Comparison of ENCODE assay signal across 2 cellular contexts in the genomic region with DNA sequence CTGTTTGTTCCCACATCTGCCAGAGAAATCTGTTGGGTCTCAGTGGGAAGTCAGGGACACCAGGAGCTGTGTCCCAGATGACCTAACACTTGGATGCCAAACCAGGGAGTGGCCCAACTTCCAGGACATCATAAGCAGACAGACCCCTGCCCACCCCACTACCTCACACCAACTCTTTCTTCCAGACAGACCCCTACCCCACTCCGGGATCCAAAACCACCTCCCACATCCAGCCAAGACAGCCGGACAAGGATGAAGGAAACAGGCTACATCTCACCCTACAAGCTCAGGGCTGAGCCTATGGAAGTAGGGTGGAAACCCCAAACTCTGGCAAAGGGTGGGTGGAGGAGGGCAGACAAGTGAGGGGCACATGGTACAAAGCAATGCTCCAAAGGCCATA.
TF ChIP-seq lines count a peak whose summit lies in the region.

No MANE protein-coding gene starts in this region.

TF ChIP-seq in WTC11, 78 proteins besides CTCF, POLR2A, EP300 and RAD21:
- TF ChIP-seq, protein P1, sequence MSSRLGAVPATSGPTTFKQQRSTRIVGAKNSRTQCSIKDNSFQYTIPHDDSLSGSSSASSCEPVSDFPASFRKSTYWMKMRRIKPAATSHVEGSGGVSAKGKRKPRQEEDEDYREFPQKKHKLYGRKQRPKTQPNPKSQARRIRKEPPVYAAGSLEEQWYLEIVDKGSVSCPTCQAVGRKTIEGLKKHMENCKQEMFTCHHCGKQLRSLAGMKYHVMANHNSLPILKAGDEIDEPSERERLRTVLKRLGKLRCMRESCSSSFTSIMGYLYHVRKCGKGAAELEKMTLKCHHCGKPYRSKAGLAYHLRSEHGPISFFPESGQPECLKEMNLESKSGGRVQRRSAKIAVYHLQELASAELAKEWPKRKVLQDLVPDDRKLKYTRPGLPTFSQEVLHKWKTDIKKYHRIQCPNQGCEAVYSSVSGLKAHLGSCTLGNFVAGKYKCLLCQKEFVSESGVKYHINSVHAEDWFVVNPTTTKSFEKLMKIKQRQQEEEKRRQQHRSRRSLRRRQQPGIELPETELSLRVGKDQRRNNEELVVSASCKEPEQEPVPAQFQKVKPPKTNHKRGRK (CRISPR knock-in tag; IDR thresholded peaks at IDR 0.05; ENCODE audit: borderline replicate concordance): no peak
- TF ChIP-seq EMX1 (CRISPR knock-in tag; IDR thresholded peaks at IDR 0.05) (no peak), KAT7 (CRISPR knock-in tag; IDR thresholded peaks at IDR 0.05; ENCODE audit: borderline replicate concordance) (no peak), RELA (CRISPR knock-in tag; IDR thresholded peaks at IDR 0.05; ENCODE audit: borderline replicate concordance) (no peak), NFATC4 (CRISPR knock-in tag; IDR thresholded peaks at IDR 0.05) (no peak), TEAD4 (CRISPR knock-in tag; IDR thresholded peaks at IDR 0.05) (no peak), SP1 (CRISPR knock-in tag; conservative IDR thresholded peaks at IDR 0.05) (no peak), FOXJ3 (CRISPR knock-in tag; IDR thresholded peaks at IDR 0.05; ENCODE audit: borderline replicate concordance) (no peak), GABPB1 (CRISPR knock-in tag; IDR thresholded peaks at IDR 0.05) (no peak), TEAD1 (CRISPR knock-in tag; IDR thresholded peaks at IDR 0.05) (no peak), ZNF138 (CRISPR knock-in tag; conservative IDR thresholded peaks at IDR 0.05) (no peak)
- TF ChIP-seq, protein P2, sequence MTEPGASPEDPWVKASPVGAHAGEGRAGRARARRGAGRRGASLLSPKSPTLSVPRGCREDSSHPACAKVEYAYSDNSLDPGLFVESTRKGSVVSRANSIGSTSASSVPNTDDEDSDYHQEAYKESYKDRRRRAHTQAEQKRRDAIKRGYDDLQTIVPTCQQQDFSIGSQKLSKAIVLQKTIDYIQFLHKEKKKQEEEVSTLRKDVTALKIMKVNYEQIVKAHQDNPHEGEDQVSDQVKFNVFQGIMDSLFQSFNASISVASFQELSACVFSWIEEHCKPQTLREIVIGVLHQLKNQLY (CRISPR knock-in tag; IDR thresholded peaks at IDR 0.05): no peak
- TF ChIP-seq, protein P3, sequence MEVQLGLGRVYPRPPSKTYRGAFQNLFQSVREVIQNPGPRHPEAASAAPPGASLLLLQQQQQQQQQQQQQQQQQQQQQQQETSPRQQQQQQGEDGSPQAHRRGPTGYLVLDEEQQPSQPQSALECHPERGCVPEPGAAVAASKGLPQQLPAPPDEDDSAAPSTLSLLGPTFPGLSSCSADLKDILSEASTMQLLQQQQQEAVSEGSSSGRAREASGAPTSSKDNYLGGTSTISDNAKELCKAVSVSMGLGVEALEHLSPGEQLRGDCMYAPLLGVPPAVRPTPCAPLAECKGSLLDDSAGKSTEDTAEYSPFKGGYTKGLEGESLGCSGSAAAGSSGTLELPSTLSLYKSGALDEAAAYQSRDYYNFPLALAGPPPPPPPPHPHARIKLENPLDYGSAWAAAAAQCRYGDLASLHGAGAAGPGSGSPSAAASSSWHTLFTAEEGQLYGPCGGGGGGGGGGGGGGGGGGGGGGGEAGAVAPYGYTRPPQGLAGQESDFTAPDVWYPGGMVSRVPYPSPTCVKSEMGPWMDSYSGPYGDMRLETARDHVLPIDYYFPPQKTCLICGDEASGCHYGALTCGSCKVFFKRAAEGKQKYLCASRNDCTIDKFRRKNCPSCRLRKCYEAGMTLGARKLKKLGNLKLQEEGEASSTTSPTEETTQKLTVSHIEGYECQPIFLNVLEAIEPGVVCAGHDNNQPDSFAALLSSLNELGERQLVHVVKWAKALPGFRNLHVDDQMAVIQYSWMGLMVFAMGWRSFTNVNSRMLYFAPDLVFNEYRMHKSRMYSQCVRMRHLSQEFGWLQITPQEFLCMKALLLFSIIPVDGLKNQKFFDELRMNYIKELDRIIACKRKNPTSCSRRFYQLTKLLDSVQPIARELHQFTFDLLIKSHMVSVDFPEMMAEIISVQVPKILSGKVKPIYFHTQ (CRISPR knock-in tag; IDR thresholded peaks at IDR 0.05): no peak

TF ChIP-seq in SK-N-SH treated with all-trans-retinoic acid at 6 μM for 48 hours, 23 proteins besides CTCF, POLR2A, EP300 and RAD21:
- TF ChIP-seq, protein P4, sequence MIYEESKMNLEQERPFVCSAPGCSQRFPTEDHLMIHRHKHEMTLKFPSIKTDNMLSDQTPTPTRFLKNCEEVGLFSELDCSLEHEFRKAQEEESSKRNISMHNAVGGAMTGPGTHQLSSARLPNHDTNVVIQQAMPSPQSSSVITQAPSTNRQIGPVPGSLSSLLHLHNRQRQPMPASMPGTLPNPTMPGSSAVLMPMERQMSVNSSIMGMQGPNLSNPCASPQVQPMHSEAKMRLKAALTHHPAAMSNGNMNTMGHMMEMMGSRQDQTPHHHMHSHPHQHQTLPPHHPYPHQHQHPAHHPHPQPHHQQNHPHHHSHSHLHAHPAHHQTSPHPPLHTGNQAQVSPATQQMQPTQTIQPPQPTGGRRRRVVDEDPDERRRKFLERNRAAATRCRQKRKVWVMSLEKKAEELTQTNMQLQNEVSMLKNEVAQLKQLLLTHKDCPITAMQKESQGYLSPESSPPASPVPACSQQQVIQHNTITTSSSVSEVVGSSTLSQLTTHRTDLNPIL (CRISPR knock-in tag; IDR thresholded peaks at IDR 0.05; ENCODE audit: low read depth): no peak
- TF ChIP-seq ARNTL (CRISPR knock-in tag; IDR thresholded peaks at IDR 0.05; ENCODE audit: borderline replicate concordance, low read depth) (no peak), ZNF70 (CRISPR knock-in tag; IDR thresholded peaks at IDR 0.05) (no peak), CSDC2 (CRISPR knock-in tag; IDR thresholded peaks at IDR 0.05) (no peak), BACH2 (CRISPR knock-in tag; IDR thresholded peaks at IDR 0.05; ENCODE audit: borderline replicate concordance) (no peak), ZC3H10 (CRISPR knock-in tag; IDR thresholded peaks at IDR 0.05) (no peak), ISL1 (CRISPR knock-in tag; IDR thresholded peaks at IDR 0.05) (no peak), PPARA (CRISPR knock-in tag; IDR thresholded peaks at IDR 0.05; ENCODE audit: borderline replicate concordance) (no peak), RARB (CRISPR knock-in tag; IDR thresholded peaks at IDR 0.05) (no peak), TCF4 (CRISPR knock-in tag; IDR thresholded peaks at IDR 0.05; ENCODE audit: borderline replicate concordance) (no peak)
- TF ChIP-seq, protein P5, sequence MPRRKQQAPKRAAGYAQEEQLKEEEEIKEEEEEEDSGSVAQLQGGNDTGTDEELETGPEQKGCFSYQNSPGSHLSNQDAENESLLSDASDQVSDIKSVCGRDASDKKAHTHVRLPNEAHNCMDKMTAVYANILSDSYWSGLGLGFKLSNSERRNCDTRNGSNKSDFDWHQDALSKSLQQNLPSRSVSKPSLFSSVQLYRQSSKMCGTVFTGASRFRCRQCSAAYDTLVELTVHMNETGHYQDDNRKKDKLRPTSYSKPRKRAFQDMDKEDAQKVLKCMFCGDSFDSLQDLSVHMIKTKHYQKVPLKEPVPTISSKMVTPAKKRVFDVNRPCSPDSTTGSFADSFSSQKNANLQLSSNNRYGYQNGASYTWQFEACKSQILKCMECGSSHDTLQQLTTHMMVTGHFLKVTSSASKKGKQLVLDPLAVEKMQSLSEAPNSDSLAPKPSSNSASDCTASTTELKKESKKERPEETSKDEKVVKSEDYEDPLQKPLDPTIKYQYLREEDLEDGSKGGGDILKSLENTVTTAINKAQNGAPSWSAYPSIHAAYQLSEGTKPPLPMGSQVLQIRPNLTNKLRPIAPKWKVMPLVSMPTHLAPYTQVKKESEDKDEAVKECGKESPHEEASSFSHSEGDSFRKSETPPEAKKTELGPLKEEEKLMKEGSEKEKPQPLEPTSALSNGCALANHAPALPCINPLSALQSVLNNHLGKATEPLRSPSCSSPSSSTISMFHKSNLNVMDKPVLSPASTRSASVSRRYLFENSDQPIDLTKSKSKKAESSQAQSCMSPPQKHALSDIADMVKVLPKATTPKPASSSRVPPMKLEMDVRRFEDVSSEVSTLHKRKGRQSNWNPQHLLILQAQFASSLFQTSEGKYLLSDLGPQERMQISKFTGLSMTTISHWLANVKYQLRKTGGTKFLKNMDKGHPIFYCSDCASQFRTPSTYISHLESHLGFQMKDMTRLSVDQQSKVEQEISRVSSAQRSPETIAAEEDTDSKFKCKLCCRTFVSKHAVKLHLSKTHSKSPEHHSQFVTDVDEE (CRISPR knock-in tag; IDR thresholded peaks at IDR 0.05): no peak
- TF ChIP-seq, protein P6, sequence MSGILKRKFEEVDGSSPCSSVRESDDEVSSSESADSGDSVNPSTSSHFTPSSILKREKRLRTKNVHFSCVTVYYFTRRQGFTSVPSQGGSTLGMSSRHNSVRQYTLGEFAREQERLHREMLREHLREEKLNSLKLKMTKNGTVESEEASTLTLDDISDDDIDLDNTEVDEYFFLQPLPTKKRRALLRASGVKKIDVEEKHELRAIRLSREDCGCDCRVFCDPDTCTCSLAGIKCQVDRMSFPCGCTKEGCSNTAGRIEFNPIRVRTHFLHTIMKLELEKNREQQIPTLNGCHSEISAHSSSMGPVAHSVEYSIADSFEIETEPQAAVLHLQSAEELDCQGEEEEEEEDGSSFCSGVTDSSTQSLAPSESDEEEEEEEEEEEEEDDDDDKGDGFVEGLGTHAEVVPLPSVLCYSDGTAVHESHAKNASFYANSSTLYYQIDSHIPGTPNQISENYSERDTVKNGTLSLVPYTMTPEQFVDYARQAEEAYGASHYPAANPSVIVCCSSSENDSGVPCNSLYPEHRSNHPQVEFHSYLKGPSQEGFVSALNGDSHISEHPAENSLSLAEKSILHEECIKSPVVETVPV (CRISPR knock-in tag; IDR thresholded peaks at IDR 0.05): no peak
- TF ChIP-seq, protein P7, sequence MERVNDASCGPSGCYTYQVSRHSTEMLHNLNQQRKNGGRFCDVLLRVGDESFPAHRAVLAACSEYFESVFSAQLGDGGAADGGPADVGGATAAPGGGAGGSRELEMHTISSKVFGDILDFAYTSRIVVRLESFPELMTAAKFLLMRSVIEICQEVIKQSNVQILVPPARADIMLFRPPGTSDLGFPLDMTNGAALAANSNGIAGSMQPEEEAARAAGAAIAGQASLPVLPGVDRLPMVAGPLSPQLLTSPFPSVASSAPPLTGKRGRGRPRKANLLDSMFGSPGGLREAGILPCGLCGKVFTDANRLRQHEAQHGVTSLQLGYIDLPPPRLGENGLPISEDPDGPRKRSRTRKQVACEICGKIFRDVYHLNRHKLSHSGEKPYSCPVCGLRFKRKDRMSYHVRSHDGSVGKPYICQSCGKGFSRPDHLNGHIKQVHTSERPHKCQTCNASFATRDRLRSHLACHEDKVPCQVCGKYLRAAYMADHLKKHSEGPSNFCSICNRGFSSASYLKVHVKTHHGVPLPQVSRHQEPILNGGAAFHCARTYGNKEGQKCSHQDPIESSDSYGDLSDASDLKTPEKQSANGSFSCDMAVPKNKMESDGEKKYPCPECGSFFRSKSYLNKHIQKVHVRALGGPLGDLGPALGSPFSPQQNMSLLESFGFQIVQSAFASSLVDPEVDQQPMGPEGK (CRISPR knock-in tag; IDR thresholded peaks at IDR 0.05; ENCODE audit: borderline replicate concordance): no peak
- TF ChIP-seq, protein P8, sequence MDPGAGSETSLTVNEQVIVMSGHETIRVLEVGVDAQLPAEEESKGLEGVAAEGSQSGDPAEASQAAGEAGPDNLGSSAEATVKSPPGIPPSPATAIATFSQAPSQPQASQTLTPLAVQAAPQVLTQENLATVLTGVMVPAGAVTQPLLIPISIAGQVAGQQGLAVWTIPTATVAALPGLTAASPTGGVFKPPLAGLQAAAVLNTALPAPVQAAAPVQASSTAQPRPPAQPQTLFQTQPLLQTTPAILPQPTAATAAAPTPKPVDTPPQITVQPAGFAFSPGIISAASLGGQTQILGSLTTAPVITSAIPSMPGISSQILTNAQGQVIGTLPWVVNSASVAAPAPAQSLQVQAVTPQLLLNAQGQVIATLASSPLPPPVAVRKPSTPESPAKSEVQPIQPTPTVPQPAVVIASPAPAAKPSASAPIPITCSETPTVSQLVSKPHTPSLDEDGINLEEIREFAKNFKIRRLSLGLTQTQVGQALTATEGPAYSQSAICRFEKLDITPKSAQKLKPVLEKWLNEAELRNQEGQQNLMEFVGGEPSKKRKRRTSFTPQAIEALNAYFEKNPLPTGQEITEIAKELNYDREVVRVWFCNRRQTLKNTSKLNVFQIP (CRISPR knock-in tag; IDR thresholded peaks at IDR 0.05; ENCODE audit: borderline replicate concordance, low read depth): no peak
